6 cellular contexts compared by ENCODE assay signal in the genomic region with DNA sequence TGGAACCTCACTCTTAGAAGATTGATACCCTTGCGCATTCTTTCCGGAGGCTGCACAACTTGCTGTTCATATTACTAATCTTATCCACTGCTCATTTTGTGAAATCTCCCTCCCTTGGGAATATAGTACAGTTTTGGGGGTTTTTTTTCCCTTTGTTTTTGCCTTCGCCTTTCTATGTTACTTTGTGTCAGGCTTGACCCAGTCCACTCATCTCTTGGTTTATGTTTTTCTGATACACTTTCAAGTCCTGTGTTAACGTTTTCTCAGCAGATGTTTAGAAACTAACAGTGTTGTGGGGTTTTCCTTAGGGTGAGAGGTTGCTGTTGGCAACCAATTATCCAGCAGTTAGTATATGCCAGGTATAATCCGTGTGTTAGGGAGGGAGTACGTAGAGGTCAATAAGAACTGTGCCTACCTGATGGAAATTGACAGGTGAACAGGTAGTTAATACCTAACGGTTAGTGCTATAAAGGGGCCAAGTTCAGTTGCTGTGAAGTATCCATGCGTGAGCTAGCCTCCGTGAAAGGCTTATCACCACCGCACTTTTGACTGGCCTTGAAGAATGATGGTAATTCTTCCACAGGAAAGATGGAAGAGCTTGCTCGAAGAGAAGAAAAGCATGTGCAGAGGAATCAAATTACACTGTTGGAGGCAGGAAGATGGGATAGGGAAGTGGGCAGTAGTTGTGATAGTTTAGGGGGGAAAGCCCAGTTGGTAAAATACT. TPM values are rescaled to one million over a fixed set of nuclear protein-coding genes. Genes with fewer than 3 reads are reported as not detected.
DNase-seq lines count a peak whose midpoint lies in the region; ATAC-seq and TF ChIP-seq lines count a peak whose summit lies in the region.

No MANE protein-coding gene starts in this region.

- no peak for TF ChIP-seq CTCF in astrocyte of the spinal cord (IDR thresholded peaks at IDR 0.05; ENCODE audit: low read depth, low read length)

- no peaks in the 10 kb centered on the region for H3K9me3 Mint-ChIP-seq in activated naive CD4-positive, alpha-beta T cell treated with anti-CD3 and anti-CD28 coated beads, Interleukin-2, amount 10 ng/mL, durations not matched to agents 7 days and 5 days
- no peaks in the 10 kb centered on the region for H3K9me3 Mint-ChIP-seq in naive thymus-derived CD8-positive, alpha-beta T cell

- H3K4me3 ChIP-seq in astrocyte of the spinal cord (ENCODE audit: low read depth, low read length): peak overlapping the region; percentile 88

- peak overlapping the region; percentile 94 for H3K27ac Mint-ChIP-seq in activated naive CD4-positive, alpha-beta T cell treated with anti-CD3 and anti-CD28 coated beads, Interleukin-2, amount 10 ng/mL, durations not matched to agents 7 days and 5 days
- H3K27ac Mint-ChIP-seq in naive thymus-derived CD8-positive, alpha-beta T cell: peak overlapping the region; percentile 92 to 99 (median 96)

- ATAC-seq in naive thymus-derived CD8-positive, alpha-beta T cell: no peak
- no peak for ATAC-seq in HG02763 (IDR thresholded peaks at IDR 0.05; ENCODE audit: unreplicated experiment)

- in situ Hi-C loops in astrocyte of the spinal cord (cut with HindIII; ENCODE audit: low sequenced_read_pairs): no loop called here

- H3K4me3 Mint-ChIP-seq in activated naive CD4-positive, alpha-beta T cell treated with anti-CD3 and anti-CD28 coated beads, Interleukin-2, amount 10 ng/mL, durations not matched to agents 7 days and 5 days: peak overlapping the region; percentile 86
- H3K4me3 Mint-ChIP-seq in naive thymus-derived CD8-positive, alpha-beta T cell: peak overlapping the region; percentile 91 to 98 (median 97)

- H3K27me3 Mint-ChIP-seq in activated naive CD4-positive, alpha-beta T cell treated with anti-CD3 and anti-CD28 coated beads, Interleukin-2, amount 10 ng/mL, durations not matched to agents 7 days and 5 days: no peaks in the 10 kb centered on the region
- H3K27me3 Mint-ChIP-seq in naive thymus-derived CD8-positive, alpha-beta T cell: peaks cover 0 to 4% (median 0%) of the 10 kb centered on the region in 5 donors

- CTCF ChIA-PET in activated naive CD4-positive, alpha-beta T cell treated with anti-CD3 and anti-CD28 coated beads, Interleukin-2, amount 10 ng/mL, durations not matched to agents 7 days and 5 days (lab: Charles Lee): interaction anchor here (0.7 to 1.3 kb wide), 2 partner anchors 102 to 108 kb away, joined by 3 to 4 read pairs; no protein-coding TSS in a partner anchor

- H3K36me3 Mint-ChIP-seq in activated naive CD4-positive, alpha-beta T cell treated with anti-CD3 and anti-CD28 coated beads, Interleukin-2, amount 10 ng/mL, durations not matched to agents 7 days and 5 days: peaks cover 32% of the 10 kb centered on the region
- H3K36me3 Mint-ChIP-seq in naive thymus-derived CD8-positive, alpha-beta T cell: peaks cover 8 to 23% (median 9%) of the 10 kb centered on the region in 3 donors

- no peak for DNase-seq in activated naive CD4-positive, alpha-beta T cell treated with anti-CD3 and anti-CD28 coated beads, Interleukin-2, amount 10 ng/mL, durations not matched to agents 7 days and 5 days
- no peak for DNase-seq in activated naive CD4-positive, alpha-beta T cell treated with anti-CD3 and anti-CD28 coated beads, Interleukin-2, amount 50 U/mL, for 16 hours
- DNase-seq in astrocyte of the spinal cord (ENCODE audit: low read depth, low spot score) (peak; percentile 31), GOT3 (lab: John Stamatoyannopoulos, UW) (no peak)
- DNase-seq in naive thymus-derived CD8-positive, alpha-beta T cell: peak in 3 of 10 donors; percentile 12 to 23 (median 21)

- peaks cover 62% of the 10 kb centered on the region for H3K4me1 Mint-ChIP-seq in activated naive CD4-positive, alpha-beta T cell treated with anti-CD3 and anti-CD28 coated beads, Interleukin-2, amount 10 ng/mL, durations not matched to agents 7 days and 5 days
- H3K4me1 Mint-ChIP-seq in naive thymus-derived CD8-positive, alpha-beta T cell: peaks cover 22 to 70% (median 59%) of the 10 kb centered on the region in 4 donors

- POLR2A ChIA-PET in naive thymus-derived CD8-positive, alpha-beta T cell (lab: Charles Lee): interaction anchor here (0.6 to 1.0 kb wide), 2 partner anchors 126 to 978 kb away, joined by 3 read pairs; a partner anchor contains a TSS

RNA-seq across cellular contexts. Expression of a gene that starts 1.4 kb away (rescaled TPM):
- 10 to 100 TPM; 58.9 to 60.0 TPM for total RNA-seq in naive thymus-derived CD8-positive, alpha-beta T cell
- 10 to 100 TPM; 17.0 to 27.9 (median 20.4) TPM for polyA plus RNA-seq in naive thymus-derived CD8-positive, alpha-beta T cell

RNA-seq across cellular contexts. Expression of a gene that starts 2.0 kb away (rescaled TPM):
- total RNA-seq in naive thymus-derived CD8-positive, alpha-beta T cell: 10 to 100 TPM; 48.7 to 52.1 TPM
- polyA plus RNA-seq in naive thymus-derived CD8-positive, alpha-beta T cell: 10 to 100 TPM; 41.2 to 48.5 (median 48.1) TPM

RNA-seq across cellular contexts. Expression of a gene that starts 21.1 kb away (rescaled TPM):
- total RNA-seq in naive thymus-derived CD8-positive, alpha-beta T cell: not detected
- under 1 TPM in 2 of 3 donors, not detected in 1; 0.39 to 0.45 TPM for polyA plus RNA-seq in naive thymus-derived CD8-positive, alpha-beta T cell

RNA-seq across cellular contexts. Expression of a gene that starts 31.9 kb away (rescaled TPM):
- total RNA-seq in naive thymus-derived CD8-positive, alpha-beta T cell: not detected
- polyA plus RNA-seq in naive thymus-derived CD8-positive, alpha-beta T cell: not detected

RNA-seq across cellular contexts. Expression of a gene that starts 35.1 kb away (rescaled TPM):
- total RNA-seq in naive thymus-derived CD8-positive, alpha-beta T cell: 1 to 10 TPM; 6.3 to 7.3 TPM
- polyA plus RNA-seq in naive thymus-derived CD8-positive, alpha-beta T cell: under 1 TPM in 2 of 3 donors, not detected in 1; 0.07 to 0.34 TPM
